Comparison of ENCODE assay signal across 29 cellular contexts in genomic region chr12:75765170-75766059, GRCh38.
DNase-seq lines count a peak whose midpoint lies in the region; ATAC-seq and TF ChIP-seq lines count a peak whose summit lies in the region.
"Had no signal": no experiment of that assay in that cellular context is flagged by ENCODE, and none has a peak within 500 bp of the region (broad histone marks: within the 10 kb centered on the region; RNA-seq: fewer than 3 reads in every experiment).

No MANE protein-coding gene starts in this region.

- no peaks in the 10 kb centered on the region for H3K9me3 ChIP-seq in SK-N-SH
- no peaks in the 10 kb centered on the region for H3K9me3 ChIP-seq in Loucy (ENCODE audit: insufficient read depth, low read depth, low read length)
- H3K9me3 ChIP-seq in esophagus squamous epithelium: no peaks in the 10 kb centered on the region
- H3K9me3 ChIP-seq: mucosa of descending colon, ovary, upper lobe of left lung had no signal

- no peak overlapping the region for H3K4me2 ChIP-seq in SK-N-SH
- no peak overlapping the region for H3K4me2 ChIP-seq in Loucy (ENCODE audit: low read depth, low read length, poor library complexity, severe bottlenecking)

- no peaks in the 10 kb centered on the region for H3K36me3 Mint-ChIP-seq in activated T-helper 17 cell treated with anti-CD3 and anti-CD28 coated beads, Interleukin-2, amount 50 U/mL, for 72 hours (ENCODE audit: low read depth)
- H3K36me3 Mint-ChIP-seq: activated naive CD4-positive, alpha-beta T cell treated with anti-CD3 and anti-CD28 coated beads, Interleukin-2, amount 10 ng/mL, durations not matched to agents 7 days and 5 days; CD4-positive, CD25-positive, alpha-beta regulatory T cell; immature natural killer cell; natural killer cell; stimulated activated naive B cell treated with anti-CD40 and anti-IgM and Interleukin-4, amounts not matched to agents 10 μg/mL and 1 μg/mL and 100 μg/mL, for 72 hours; T-cell had no signal

- H3K4me3 ChIP-seq in SK-N-SH (ENCODE audit: low read depth in 2 of 2, low read length in 1 of 2) (no peak overlapping the region), Loucy (ENCODE audit: low read length, poor library complexity, severe bottlenecking) (no peak overlapping the region), esophagus squamous epithelium (no peak overlapping the region)
- H3K4me3 ChIP-seq: mucosa of descending colon, ovary, skin epidermis, upper lobe of left lung had no signal

- intact Hi-C loops in esophagus squamous epithelium (cut with DNase I): no loop called here

- H3K79me2 ChIP-seq in SK-N-SH (ENCODE audit: insufficient read depth) (no peaks in the 10 kb centered on the region), Loucy (ENCODE audit: insufficient read depth, low read length) (no peaks in the 10 kb centered on the region)

- H3K9me3 Mint-ChIP-seq in activated T-helper 17 cell treated with anti-CD3 and anti-CD28 coated beads, Interleukin-2, amount 50 U/mL, for 72 hours: no peaks in the 10 kb centered on the region
- H3K9me3 Mint-ChIP-seq: activated naive CD4-positive, alpha-beta T cell treated with anti-CD3 and anti-CD28 coated beads, Interleukin-2, amount 10 ng/mL, durations not matched to agents 7 days and 5 days; natural killer cell; stimulated activated naive B cell treated with anti-CD40 and anti-IgM and Interleukin-4, amounts not matched to agents 10 μg/mL and 1 μg/mL and 100 μg/mL, for 72 hours; T-cell had no signal

- no peaks in the 10 kb centered on the region for H3K36me3 ChIP-seq in SK-N-SH (replicated peaks in 1 of 2; ENCODE audit: control insufficient read depth in 1 of 2, insufficient read depth in 2 of 2, low read length in 1 of 2)
- H3K36me3 ChIP-seq in Loucy (ENCODE audit: insufficient read depth, low read length): no peaks in the 10 kb centered on the region
- H3K36me3 ChIP-seq in esophagus squamous epithelium: no peaks in the 10 kb centered on the region
- H3K36me3 ChIP-seq: ovary, upper lobe of left lung, WERI-Rb-1 had no signal

- no peak for TF ChIP-seq POLR2A in esophagus squamous epithelium (IDR thresholded peaks at IDR 0.05)

- peaks cover 2 to 13% of the 10 kb centered on the region in 2 experiments; a peak in 2 of 4 replicates for H3K4me1 ChIP-seq in SK-N-SH (ENCODE audit: control insufficient read depth in 1 of 2, insufficient read depth in 2 of 2, low read depth in 1 of 2, low read length in 1 of 2)
- peaks cover 7% of the 10 kb centered on the region for H3K4me1 ChIP-seq in Loucy (ENCODE audit: insufficient read depth, low read length, poor library complexity, severe bottlenecking)
- H3K4me1 ChIP-seq in esophagus squamous epithelium: peaks cover 0 to 29% (median 4%) of the 10 kb centered on the region in 3 donors
- H3K4me1 ChIP-seq: upper lobe of left lung had no signal

- no peak for TF ChIP-seq RAD21 in SK-N-SH (IDR thresholded peaks at IDR 0.05; ENCODE audit: low read length)

- no peak for ATAC-seq in SK-N-SH treated with all-trans-retinoic acid at 6 μM for 48 hours
- peak; percentile 60 for ATAC-seq in left lobe of liver
- ATAC-seq in activated T-helper 17 cell treated with anti-CD3 and anti-CD28 coated beads, Interleukin-2, amount 50 U/mL, for 72 hours (replicated peaks): no peak
- no peak for ATAC-seq in HG02623 (IDR thresholded peaks at IDR 0.05; ENCODE audit: unreplicated experiment)
- ATAC-seq: activated CD8-positive, alpha-beta T cell treated with anti-CD3 and anti-CD28 coated beads, Interleukin-2, amount 10 ng/mL, durations not matched to agents 7 days and 5 days; left cardiac atrium; mucosa of descending colon; natural killer cell; stimulated activated naive B cell treated with anti-CD40 and anti-IgM and Interleukin-4, amounts not matched to agents 10 μg/mL and 1 μg/mL and 100 μg/mL, for 72 hours; T-cell had no signal

- no peak overlapping the region for H3K27ac Mint-ChIP-seq in activated T-helper 17 cell treated with anti-CD3 and anti-CD28 coated beads, Interleukin-2, amount 50 U/mL, for 72 hours
- H3K27ac Mint-ChIP-seq: activated CD8-positive, alpha-beta T cell treated with anti-CD3 and anti-CD28 coated beads, Interleukin-2, amount 10 ng/mL, durations not matched to agents 7 days and 5 days; activated naive CD4-positive, alpha-beta T cell treated with anti-CD3 and anti-CD28 coated beads, Interleukin-2, amount 10 ng/mL, durations not matched to agents 7 days and 5 days; CD4-positive, CD25-positive, alpha-beta regulatory T cell; immature natural killer cell; natural killer cell; stimulated activated naive B cell treated with anti-CD40 and anti-IgM and Interleukin-4, amounts not matched to agents 10 μg/mL and 1 μg/mL and 100 μg/mL, for 72 hours had no signal

- DNase-seq in SK-N-SH: no peak
- DNase-seq in left lobe of liver (ENCODE audit: low spot score): no peak
- DNase-seq in EL: no peak
- DNase-seq in esophagus squamous epithelium (lab: John Stamatoyannopoulos, UW): no peak
- DNase-seq: activated CD4-positive, alpha-beta T cell treated with anti-CD3 and anti-CD28 coated beads for 4 hours; activated CD8-positive, alpha-beta T cell treated with anti-CD3 and anti-CD28 coated beads, Interleukin-2, amount 10 ng/mL, durations not matched to agents 7 days and 5 days; activated naive CD4-positive, alpha-beta T cell treated with anti-CD3 and anti-CD28 coated beads, Interleukin-2, amount 10 ng/mL, durations not matched to agents 7 days and 5 days; AML-193; amniotic stem cell; CD4-positive, CD25-positive, alpha-beta regulatory T cell; H7; immature natural killer cell; left cardiac atrium; mucosa of descending colon; natural killer cell; NCI-H1048; NCI-H187 treated with DMSO at 0.1 percent for 48 hours; NCI-H526 treated with DMSO at 0.1 percent for 48 hours; ovary; stimulated activated naive B cell treated with anti-CD40 and anti-IgM and Interleukin-4, amounts not matched to agents 10 μg/mL and 1 μg/mL and 100 μg/mL, for 72 hours; substantia nigra; T-cell; upper lobe of left lung; WERI-Rb-1 had no signal

- H3K4me3 Mint-ChIP-seq in activated T-helper 17 cell treated with anti-CD3 and anti-CD28 coated beads, Interleukin-2, amount 50 U/mL, for 72 hours: no peak overlapping the region
- H3K4me3 Mint-ChIP-seq: activated CD8-positive, alpha-beta T cell treated with anti-CD3 and anti-CD28 coated beads, Interleukin-2, amount 10 ng/mL, durations not matched to agents 7 days and 5 days; activated naive CD4-positive, alpha-beta T cell treated with anti-CD3 and anti-CD28 coated beads, Interleukin-2, amount 10 ng/mL, durations not matched to agents 7 days and 5 days; CD4-positive, CD25-positive, alpha-beta regulatory T cell; immature natural killer cell; natural killer cell; stimulated activated naive B cell treated with anti-CD40 and anti-IgM and Interleukin-4, amounts not matched to agents 10 μg/mL and 1 μg/mL and 100 μg/mL, for 72 hours; T-cell had no signal

- H3F3A ChIP-seq in SK-N-SH (replicated peaks; ENCODE audit: insufficient read depth): peaks cover 17% of the 10 kb centered on the region
- no peaks in the 10 kb centered on the region for H3F3A ChIP-seq in Loucy (ENCODE audit: low read depth)

- peak overlapping the region in 1 of 2 experiments; percentile 51; a peak in 2 of 4 replicates for H3K27ac ChIP-seq in SK-N-SH (ENCODE audit: low read depth in 2 of 2, low read length in 1 of 2)
- H3K27ac ChIP-seq in esophagus squamous epithelium: no peak overlapping the region
- H3K27ac ChIP-seq: ovary, skin epidermis, upper lobe of left lung, WERI-Rb-1 had no signal

- POLR2A ChIA-PET in SK-N-SH (lab: Yijun Ruan, JAX): no interaction called here

- H3K27me3 ChIP-seq in SK-N-SH (ENCODE audit: insufficient read depth) (no peaks in the 10 kb centered on the region), Loucy (ENCODE audit: insufficient read depth, low read length, poor library complexity, severe bottlenecking) (no peaks in the 10 kb centered on the region), esophagus squamous epithelium (no peaks in the 10 kb centered on the region)
- H3K27me3 ChIP-seq: ovary, upper lobe of left lung had no signal

- TF ChIP-seq CTCF in SK-N-SH (IDR thresholded peaks at IDR 0.05): no peak
- no peak for TF ChIP-seq CTCF in Loucy (conservative IDR thresholded peaks at IDR 0.05; ENCODE audit: low read length)
- no peak for TF ChIP-seq CTCF in esophagus squamous epithelium (IDR thresholded peaks at IDR 0.05)

- H3K27me3 Mint-ChIP-seq in activated T-helper 17 cell treated with anti-CD3 and anti-CD28 coated beads, Interleukin-2, amount 50 U/mL, for 72 hours: peaks cover 11% of the 10 kb centered on the region

- H4K20me1 ChIP-seq in SK-N-SH (ENCODE audit: insufficient read depth) (no peaks in the 10 kb centered on the region), Loucy (ENCODE audit: insufficient read depth, low read length, poor library complexity, severe bottlenecking) (no peaks in the 10 kb centered on the region)

- no peaks in the 10 kb centered on the region for H3K4me1 Mint-ChIP-seq in activated T-helper 17 cell treated with anti-CD3 and anti-CD28 coated beads, Interleukin-2, amount 50 U/mL, for 72 hours
- H3K4me1 Mint-ChIP-seq: activated naive CD4-positive, alpha-beta T cell treated with anti-CD3 and anti-CD28 coated beads, Interleukin-2, amount 10 ng/mL, durations not matched to agents 7 days and 5 days; CD4-positive, CD25-positive, alpha-beta regulatory T cell; immature natural killer cell; natural killer cell; stimulated activated naive B cell treated with anti-CD40 and anti-IgM and Interleukin-4, amounts not matched to agents 10 μg/mL and 1 μg/mL and 100 μg/mL, for 72 hours; T-cell had no signal

- no peaks in the 10 kb centered on the region for H3K9me2 ChIP-seq in SK-N-SH
- no peaks in the 10 kb centered on the region for H3K9me2 ChIP-seq in Loucy (replicated peaks; ENCODE audit: low read depth, low read length)

- H3K9ac ChIP-seq in SK-N-SH (no peak overlapping the region), Loucy (ENCODE audit: low read depth, low read length, poor library complexity, severe bottlenecking) (no peak overlapping the region)

- CTCF ChIA-PET in SK-N-SH (lab: Yijun Ruan, JAX): interaction anchor here (0.6 to 1.5 kb wide), 4 partner anchors 11 to 461 kb away, joined by 3 to 4 read pairs (median 3); no protein-coding TSS in a partner anchor

- TF ChIP-seq EP300 in SK-N-SH (IDR thresholded peaks at IDR 0.05; ENCODE audit: borderline replicate concordance in 1 of 2, low read depth in 1 of 2, low read length in 1 of 2): no peak

- 93% methylated on average over 3 of the region's 3 CpGs for WGBS in SK-N-SH (ENCODE audit: low lambda C conversion rate)
- 90 to 98% methylated on average over 3 of the region's 3 CpGs for WGBS in esophagus squamous epithelium, 2 donors

- peak overlapping the region; percentile 35; the same call in 1 of the 2 replicates for H2AFZ ChIP-seq in SK-N-SH (ENCODE audit: low read depth)
- H2AFZ ChIP-seq in Loucy (ENCODE audit: low read length): 0 out of 2 replicates have a peak overlapping the region, but pooled peaks have one; percentile 39

TF ChIP-seq in SK-N-SH, 30 proteins besides CTCF, POLR2A, EP300 and RAD21:
- TF ChIP-seq NRF1 (IDR thresholded peaks at IDR 0.05; ENCODE audit: low read depth, low read length) (no peak), ELF1 (IDR thresholded peaks at IDR 0.05) (no peak)
TF ChIP-seq in SK-N-SH: peak in this region for 0.

TF ChIP-seq in SK-N-SH treated with all-trans-retinoic acid at 6 μM for 48 hours, 23 proteins besides CTCF, POLR2A, EP300 and RAD21 (continues in another document):
- TF ChIP-seq RARB (CRISPR knock-in tag; IDR thresholded peaks at IDR 0.05): no peak
